Comparison of ENCODE assay signal across 2 cellular contexts in the genomic region with DNA sequence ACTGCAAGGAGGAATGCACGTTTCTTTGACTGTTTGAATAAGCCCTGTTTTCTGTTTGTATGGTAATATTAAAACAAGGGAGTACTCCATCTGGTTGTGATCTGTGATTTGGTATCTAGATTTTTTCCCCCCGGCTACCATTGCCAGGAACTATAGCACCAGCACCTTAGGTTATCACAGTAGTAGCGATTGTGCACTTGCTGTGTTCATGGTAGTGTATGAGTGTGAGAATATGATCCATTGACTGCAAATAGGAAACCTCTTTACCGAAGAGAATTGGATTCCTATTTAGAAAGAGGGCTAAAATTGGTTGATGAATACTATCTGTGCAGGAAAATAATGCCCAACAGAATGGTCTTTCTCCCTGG.
A peak's percentile ranks its signal among the peaks of the same experiment; 100 is the strongest.
TF ChIP-seq lines count a peak whose summit lies in the region.

No MANE protein-coding gene starts in this region.

TF ChIP-seq in IMR-90, 13 proteins besides CTCF, POLR2A, EP300 and RAD21 (continued from another document):
- TF ChIP-seq CHD1 (IDR thresholded peaks at IDR 0.05; ENCODE audit: low read depth, low read length) (no peak), ELK1 (IDR thresholded peaks at IDR 0.05; ENCODE audit: borderline replicate concordance, low read depth, low read length) (no peak), CEBPB (IDR thresholded peaks at IDR 0.05; ENCODE audit: low read depth, low read length) (no peak), BHLHE40 (IDR thresholded peaks at IDR 0.05; ENCODE audit: low read depth, low read length) (no peak), NFE2L2 (IDR thresholded peaks at IDR 0.05; ENCODE audit: low read depth, low read length) (no peak), MAFK (IDR thresholded peaks at IDR 0.05; ENCODE audit: low read depth, low read length) (no peak)

TF ChIP-seq in neural cell, 6 proteins besides CTCF, POLR2A, EP300 and RAD21 (continued from another document):
- TF ChIP-seq REST (IDR thresholded peaks at IDR 0.05; ENCODE audit: borderline replicate concordance) (no peak), SMC3 (conservative IDR thresholded peaks at IDR 0.05; ENCODE audit: poor library complexity) (peak; percentile 9)
